23 cellular contexts compared by ENCODE assay signal in genomic region chr6:26317503-26317902, GRCh38.
"Had no signal": no experiment of that assay in that cellular context is flagged by ENCODE, and none has a peak within 500 bp of the region (broad histone marks: within the 10 kb centered on the region; RNA-seq: fewer than 3 reads in every experiment).

No MANE protein-coding gene starts in this region.

- H3K4me3 Mint-ChIP-seq: naive thymus-derived CD8-positive, alpha-beta T cell; stimulated activated naive B cell treated with anti-CD40 and anti-IgM and Interleukin-4, amounts not matched to agents 10 μg/mL and 1 μg/mL and 100 μg/mL, for 72 hours had no signal

- DNase-seq: heart right ventricle; islet precursor cell; left ventricle myocardium inferior; naive thymus-derived CD8-positive, alpha-beta T cell; ovary; stimulated activated CD4-positive, alpha-beta T cell treated with anti-CD3 and anti-CD28 coated beads, Interleukin-12 subunit alpha, Interleukin-12 subunit beta, amount 100 ng/mL, for 4 hours; stimulated activated CD4-positive, alpha-beta T cell treated with anti-CD3 and anti-CD28 coated beads, Interleukin-15, amount 100 ng/mL, for 24 hours; stimulated activated CD4-positive, alpha-beta T cell treated with anti-CD3 and anti-CD28 coated beads, Interleukin-2, amount 100 ng/mL, for 24 hours; stimulated activated CD4-positive, alpha-beta T cell treated with anti-CD3 and anti-CD28 coated beads, Interleukin-4, amount 100 ng/mL, for 1 hour; stimulated activated naive B cell treated with anti-CD40 and anti-IgM and Interleukin-4, amounts not matched to agents 10 μg/mL and 1 μg/mL and 100 μg/mL, for 72 hours; stimulated activated naive CD8-positive, alpha-beta T cell treated with anti-CD3 and anti-CD28 coated beads, Interleukin-15, Interleukin-2, amounts not matched to agents 100 U/mL and 50 U/mL, for 24 hours; stomach; testis; thyroid gland; transverse colon; upper lobe of left lung had no signal

- H3K27ac ChIP-seq: heart right ventricle, hepatocyte, left ventricle myocardium inferior, neutrophil, ovary, right atrium auricular region, skin epidermis, stomach, testis, thyroid gland, transverse colon, upper lobe of left lung, vagina had no signal

- ATAC-seq: heart right ventricle; naive thymus-derived CD8-positive, alpha-beta T cell; sciatic nerve; stimulated activated naive B cell treated with anti-CD40 and anti-IgM and Interleukin-4, amounts not matched to agents 10 μg/mL and 1 μg/mL and 100 μg/mL, for 72 hours; stimulated activated naive CD8-positive, alpha-beta T cell treated with anti-CD3 and anti-CD28 coated beads, Interleukin-15, Interleukin-2, amounts not matched to agents 100 U/mL and 50 U/mL, for 24 hours had no signal

- H3K27me3 ChIP-seq: hepatocyte, ovary, testis, vagina had no signal

- H3K9me3 ChIP-seq: heart right ventricle, left ventricle myocardium inferior, neutrophil, ovary, right atrium auricular region, stomach, testis, thyroid gland, transverse colon, upper lobe of left lung, vagina had no signal

- H3K4me1 ChIP-seq: testis, thyroid gland had no signal

- H3K36me3 ChIP-seq: heart right ventricle, left ventricle myocardium inferior, neutrophil, ovary, right atrium auricular region, stomach, thyroid gland, transverse colon, upper lobe of left lung, vagina had no signal

- H3K79me2 ChIP-seq: hepatocyte had no signal

- H2AFZ ChIP-seq: hepatocyte had no signal

- H3K4me3 ChIP-seq: heart right ventricle, hepatocyte, left ventricle myocardium inferior, lung, ovary, right atrium auricular region, skin epidermis, stomach, testis, thyroid gland, transverse colon, upper lobe of left lung, vagina had no signal

- H3K4me2 ChIP-seq: hepatocyte had no signal

- H3K27ac Mint-ChIP-seq: naive thymus-derived CD8-positive, alpha-beta T cell; stimulated activated naive B cell treated with anti-CD40 and anti-IgM and Interleukin-4, amounts not matched to agents 10 μg/mL and 1 μg/mL and 100 μg/mL, for 72 hours had no signal
